12 cellular contexts compared by ENCODE assay signal in the genomic region with DNA sequence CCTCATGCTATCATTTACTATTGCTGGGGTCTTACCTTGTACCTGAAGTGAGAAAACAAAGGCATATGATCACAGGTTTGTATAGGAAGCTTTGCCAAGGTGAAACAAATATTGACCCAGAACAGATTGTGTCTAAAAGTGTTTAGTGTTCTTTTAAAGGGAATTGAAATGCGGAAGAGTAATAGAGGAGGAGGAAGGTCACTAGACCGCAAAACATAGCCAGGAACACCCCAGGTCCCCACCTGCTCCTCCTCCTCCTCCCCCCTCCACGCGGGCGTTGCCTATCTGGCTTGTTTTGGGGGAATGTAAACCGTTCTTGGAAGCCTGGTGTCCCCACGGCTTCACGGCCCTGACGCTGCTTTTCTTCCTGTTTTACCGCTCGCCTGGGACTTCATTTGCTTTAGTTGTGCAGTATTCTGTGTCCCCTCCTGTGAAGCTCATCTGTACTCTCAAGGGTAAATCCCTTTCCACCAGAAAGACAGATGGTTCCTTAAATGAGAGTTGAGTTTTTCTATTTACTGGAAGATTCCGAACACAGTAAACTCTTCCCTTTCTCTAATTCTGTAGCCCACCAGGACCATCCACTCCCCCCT.
DNase-seq lines count a peak whose midpoint lies in the region; ATAC-seq and TF ChIP-seq lines count a peak whose summit lies in the region.
"Had no signal": no experiment of that assay in that cellular context is flagged by ENCODE, and none has a peak within 500 bp of the region (broad histone marks: within the 10 kb centered on the region; RNA-seq: fewer than 3 reads in every experiment).

No MANE protein-coding gene starts in this region.

- peaks cover 0 to 10% of the 10 kb centered on the region in 2 donors for H3K4me1 ChIP-seq in neuronal stem cell (ENCODE audit: control insufficient read depth in 2 of 2, insufficient read depth in 1 of 2, low read depth in 1 of 2, low read length in 2 of 2)
- H3K4me1 ChIP-seq: gastrocnemius medialis had no signal

- peak overlapping the region; percentile 15 for H3K9ac ChIP-seq in neuronal stem cell (ENCODE audit: low read depth, low read length, poor library complexity)

- no peak overlapping the region for H4K8ac ChIP-seq in neuronal stem cell (ENCODE audit: low read depth, low read length)

- POLR2A ChIA-PET in naive thymus-derived CD8-positive, alpha-beta T cell (lab: Charles Lee) = no interaction called here

- H3K14ac ChIP-seq in neuronal stem cell (ENCODE audit: low read length) = no peak overlapping the region

- H3K27me3 ChIP-seq in neuronal stem cell (ENCODE audit: control insufficient read depth in 3 of 3, insufficient read depth in 3 of 3, low read depth in 1 of 3, low read length in 3 of 3) = no peaks in the 10 kb centered on the region

- H3K4ac ChIP-seq in neuronal stem cell (ENCODE audit: low read length) = no peak overlapping the region

- no peak overlapping the region for H3K27ac Mint-ChIP-seq in activated naive CD8-positive, alpha-beta T cell treated with anti-CD3 and anti-CD28 coated beads, Interleukin-2, amount 50 U/mL, for 24 hours
- no peak overlapping the region for H3K27ac Mint-ChIP-seq in naive thymus-derived CD8-positive, alpha-beta T cell
- H3K27ac Mint-ChIP-seq: T-helper 1 cell treated with Interleukin-12 subunit alpha and Interleukin-12 subunit beta and Interleukin-4 antibody, amounts not matched to agents 30 μg/mL and 1 μg/mL, for 36 hours had no signal

- no peak overlapping the region for H2BK15ac ChIP-seq in neuronal stem cell (ENCODE audit: low read length)

- no peak overlapping the region for H2AK5ac ChIP-seq in neuronal stem cell (ENCODE audit: low read depth, low read length)

- H3K4me3 ChIP-seq in GM08714 (ENCODE audit: low read length) (peak overlapping the region; percentile 3; the same call in 1 of the 2 replicates), LNCaP clone FGC (ENCODE audit: low read depth, low read length) (peak overlapping the region; percentile 19), neuronal stem cell (ENCODE audit: low read length in 2 of 2) (no peak overlapping the region)
- H3K4me3 ChIP-seq: gastrocnemius medialis had no signal

- WGBS in neuronal stem cell (ENCODE audit: extremely low coverage in 2 of 2, insufficient read length in 2 of 2, insufficient replicate concordance in 1 of 2), 2 donors = no CpG with 5 or more reads among the region's 12 CpGs

- no peak overlapping the region for H3K23ac ChIP-seq in neuronal stem cell (ENCODE audit: low read depth, low read length, poor library complexity)

- ATAC-seq in GM19455 (IDR thresholded peaks at IDR 0.05; ENCODE audit: unreplicated experiment) = no peak
- no peak for ATAC-seq in activated naive CD8-positive, alpha-beta T cell treated with anti-CD3 and anti-CD28 coated beads, Interleukin-2, amount 50 U/mL, for 24 hours
- ATAC-seq in naive thymus-derived CD8-positive, alpha-beta T cell = no peak
- ATAC-seq: gastrocnemius medialis had no signal

- peaks cover 12% of the 10 kb centered on the region for H3K4me1 Mint-ChIP-seq in activated naive CD8-positive, alpha-beta T cell treated with anti-CD3 and anti-CD28 coated beads, Interleukin-2, amount 50 U/mL, for 24 hours
- peaks cover 3 to 13% (median 8%) of the 10 kb centered on the region in 4 donors for H3K4me1 Mint-ChIP-seq in naive thymus-derived CD8-positive, alpha-beta T cell

- peak overlapping the region; percentile 91 for H3K27ac ChIP-seq in VCaP
- no peak overlapping the region for H3K27ac ChIP-seq in neuronal stem cell (replicated peaks; ENCODE audit: low read length)
- H3K27ac ChIP-seq: gastrocnemius medialis had no signal

- H3K36me3 Mint-ChIP-seq in activated naive CD8-positive, alpha-beta T cell treated with anti-CD3 and anti-CD28 coated beads, Interleukin-2, amount 50 U/mL, for 24 hours (ENCODE audit: low read depth) = no peaks in the 10 kb centered on the region
- H3K36me3 Mint-ChIP-seq in naive thymus-derived CD8-positive, alpha-beta T cell = peaks cover 2 to 10% (median 5%) of the 10 kb centered on the region in 3 donors

- H3K36me3 ChIP-seq in neuronal stem cell (replicated peaks in 1 of 2; ENCODE audit: control insufficient read depth in 2 of 2, insufficient read depth in 2 of 2, low read length in 2 of 2) = no peaks in the 10 kb centered on the region
- H3K36me3 ChIP-seq: gastrocnemius medialis had no signal

- H3K4me2 ChIP-seq in neuronal stem cell (ENCODE audit: insufficient read depth, low read length, poor library complexity, severe bottlenecking) = no peak overlapping the region

- peaks cover 30% of the 10 kb centered on the region for H3K27me3 Mint-ChIP-seq in activated naive CD8-positive, alpha-beta T cell treated with anti-CD3 and anti-CD28 coated beads, Interleukin-2, amount 50 U/mL, for 24 hours
- peaks cover 16 to 55% (median 43%) of the 10 kb centered on the region in 5 donors for H3K27me3 Mint-ChIP-seq in naive thymus-derived CD8-positive, alpha-beta T cell

- no peak overlapping the region for H2BK120ac ChIP-seq in neuronal stem cell (ENCODE audit: low read depth, low read length)

- no peak overlapping the region for H4K91ac ChIP-seq in neuronal stem cell (ENCODE audit: low read depth, low read length, poor library complexity)

- no peak overlapping the region for H2BK12ac ChIP-seq in neuronal stem cell (ENCODE audit: low read length)

- H3K79me1 ChIP-seq in neuronal stem cell (ENCODE audit: low read depth, low read length) = no peaks in the 10 kb centered on the region

- H3K18ac ChIP-seq in neuronal stem cell (ENCODE audit: low read length) = peak overlapping the region; percentile 88

- H2BK5ac ChIP-seq in neuronal stem cell (ENCODE audit: low read length) = no peak overlapping the region

- peaks cover 0 to 4% of the 10 kb centered on the region in 2 donors for H3K9me3 ChIP-seq in neuronal stem cell (replicated peaks in 1 of 2; ENCODE audit: control insufficient read depth in 2 of 2, insufficient read depth in 1 of 2, low read depth in 1 of 2, low read length in 2 of 2)
- H3K9me3 ChIP-seq: gastrocnemius medialis had no signal

- TF ChIP-seq CTCF in LNCaP clone FGC (IDR thresholded peaks at IDR 0.05; ENCODE audit: control insufficient read depth, extremely low read depth, insufficient read depth) = no peak
- no peak for TF ChIP-seq CTCF in VCaP (conservative IDR thresholded peaks at IDR 0.05)

- H3K9me3 Mint-ChIP-seq in activated naive CD8-positive, alpha-beta T cell treated with anti-CD3 and anti-CD28 coated beads, Interleukin-2, amount 50 U/mL, for 24 hours = no peaks in the 10 kb centered on the region
- peaks cover 0 to 15% (median 10%) of the 10 kb centered on the region in 9 donors for H3K9me3 Mint-ChIP-seq in naive thymus-derived CD8-positive, alpha-beta T cell

- H2AFZ ChIP-seq in neuronal stem cell (ENCODE audit: low read length) = no peak overlapping the region

- no peak overlapping the region for H3K4me3 Mint-ChIP-seq in activated naive CD8-positive, alpha-beta T cell treated with anti-CD3 and anti-CD28 coated beads, Interleukin-2, amount 50 U/mL, for 24 hours
- peak overlapping the region in 3 of 10 donors; percentile 5 to 36 (median 8) for H3K4me3 Mint-ChIP-seq in naive thymus-derived CD8-positive, alpha-beta T cell
- H3K4me3 Mint-ChIP-seq: T-helper 1 cell treated with Interleukin-12 subunit alpha and Interleukin-12 subunit beta and Interleukin-4 antibody, amounts not matched to agents 30 μg/mL and 1 μg/mL, for 36 hours had no signal

- DNase-seq in LNCaP clone FGC (ENCODE audit: low read depth) (peak; percentile 75), neuronal stem cell (ENCODE audit: low spot score) (no peak), A172 (ENCODE audit: low spot score) (no peak)
- DNase-seq in activated naive CD8-positive, alpha-beta T cell treated with anti-CD3 and anti-CD28 coated beads, Interleukin-2, amount 50 U/mL, for 24 hours = no peak
- DNase-seq in naive thymus-derived CD8-positive, alpha-beta T cell = no peak
- DNase-seq: caudate nucleus; gastrocnemius medialis; stimulated activated CD8-positive, alpha-beta memory T cell treated with anti-CD3 and anti-CD28 coated beads, Interleukin-4, amount 100 ng/mL, for 48 hours had no signal

Comparison
In these comparisons a context has a peak if more than half of its experiments do, and no peak if none do; other contexts are left out.
1. H3K4me3 ChIP-seq: peak in GM08714 (single experiment) and LNCaP clone FGC (single experiment); none in neuronal stem cell (0 of 2).